18 cellular contexts compared by ENCODE assay signal in the genomic region with DNA sequence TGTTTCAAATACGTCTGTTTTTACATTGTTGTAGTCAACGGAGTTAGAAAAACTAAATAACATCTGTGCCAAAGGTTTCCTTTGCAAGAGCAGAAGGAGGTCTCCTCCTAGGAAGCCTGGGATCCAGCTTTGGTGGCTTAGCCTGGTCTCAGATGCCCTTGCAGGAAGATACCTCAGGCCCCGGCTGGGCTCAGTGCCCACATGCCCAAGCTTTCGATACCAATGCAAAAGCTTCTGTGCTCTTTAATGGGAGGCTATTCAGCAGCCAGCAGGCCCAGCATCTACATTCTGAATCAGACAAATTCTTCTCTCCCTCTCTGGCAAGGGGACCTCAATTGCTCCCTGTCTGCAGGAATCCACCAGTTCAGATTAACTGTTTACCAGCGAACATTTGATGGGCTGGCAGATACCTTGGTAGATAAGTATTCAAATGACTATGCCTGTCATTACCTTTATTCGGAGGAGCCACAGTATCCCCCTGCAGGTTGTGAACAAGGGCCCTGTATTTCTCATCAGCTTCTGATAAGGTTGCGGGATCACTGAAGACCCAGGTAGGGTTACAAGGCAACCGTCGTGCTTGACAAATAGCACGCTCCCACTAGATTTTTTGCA.
A peak's percentile ranks its signal among the peaks of the same experiment; 100 is the strongest.
DNase-seq lines count a peak whose midpoint lies in the region; TF ChIP-seq lines count a peak whose summit lies in the region.
"Had no signal": no experiment of that assay in that cellular context is flagged by ENCODE, and none has a peak within 500 bp of the region (broad histone marks: within the 10 kb centered on the region; RNA-seq: fewer than 3 reads in every experiment).

No MANE protein-coding gene starts in this region.

- no peaks in the 10 kb centered on the region for H3K36me3 Mint-ChIP-seq in endodermal cell (ENCODE audit: low read depth)
- H3K36me3 Mint-ChIP-seq: CD4-positive, CD25-positive, alpha-beta regulatory T cell; CD8-positive, alpha-beta memory T cell had no signal

- no peaks in the 10 kb centered on the region for H3K27me3 Mint-ChIP-seq in endodermal cell (ENCODE audit: insufficient read depth)

- no peaks in the 10 kb centered on the region for H3K79me1 ChIP-seq in trophoblast cell (ENCODE audit: low read length)

- no peak overlapping the region for H3K4me3 Mint-ChIP-seq in endodermal cell
- H3K4me3 Mint-ChIP-seq: CD4-positive, CD25-positive, alpha-beta regulatory T cell; CD8-positive, alpha-beta memory T cell; HFFc6 had no signal

- H4K12ac ChIP-seq in trophoblast cell (ENCODE audit: low read depth, low read length), result no peak overlapping the region

- peak overlapping the region; percentile 11 for H3K27ac Mint-ChIP-seq in endodermal cell
- H3K27ac Mint-ChIP-seq: CD4-positive, CD25-positive, alpha-beta regulatory T cell; CD8-positive, alpha-beta memory T cell; HFFc6 had no signal

- TF ChIP-seq CTCF in endodermal cell (conservative IDR thresholded peaks at IDR 0.05) (peak; percentile 54), GM13977 (IDR thresholded peaks at IDR 0.05; ENCODE audit: extremely low read depth, insufficient read depth, missing control alignments) (no peak)

- H3K9ac ChIP-seq in SK-N-MC (ENCODE audit: insufficient read length) (no peak overlapping the region), endodermal cell (ENCODE audit: extremely low read depth, low read length, poor library complexity, severe bottlenecking) (no peak overlapping the region), trophoblast cell (ENCODE audit: low read length) (no peak overlapping the region)
- H3K9ac ChIP-seq: GM23248 had no signal

- no peak overlapping the region for H3K14ac ChIP-seq in trophoblast cell (ENCODE audit: low read length)

- H3K27me3 ChIP-seq in endodermal cell (ENCODE audit: control insufficient read depth, insufficient read depth, low read length, poor library complexity, severe bottlenecking) (no peaks in the 10 kb centered on the region), trophoblast cell (ENCODE audit: insufficient read depth, low read length) (no peaks in the 10 kb centered on the region)

- DNase-seq in NCI-H526 (lab: John Stamatoyannopoulos, UW) (peak; percentile 81 to 86), SK-N-MC (ENCODE audit: low read depth, low spot score) (no peak), endodermal cell (peak; percentile 72), trophoblast cell (peak; percentile 24 to 50), GM13977 (ENCODE audit: low spot score) (no peak), inferior parietal cortex (ENCODE audit: extremely low spot score) (no peak)
- no peak for DNase-seq in activated naive CD4-positive, alpha-beta T cell (lab: John Stamatoyannopoulos, UW)
- no peak for DNase-seq in stimulated activated CD4-positive, alpha-beta T cell treated with anti-CD3 and anti-CD28 coated beads, Interleukin-2, amount 100 ng/mL, for 24 hours
- DNase-seq: ACHN; BE2C; CD4-positive, CD25-positive, alpha-beta regulatory T cell; CD8-positive, alpha-beta memory T cell; COR-L47; DMS 273 treated with DMSO at 0.1 percent for 48 hours; GM23248; H7; HFFc6; KG1 had no signal

- H3K27ac ChIP-seq in SK-N-MC (0 out of 2 replicates have a peak overlapping the region, but pooled peaks have one; percentile 13), endodermal cell (ENCODE audit: low read depth, low read length) (no peak overlapping the region), trophoblast cell (ENCODE audit: low read depth, low read length) (no peak overlapping the region)
- H3K27ac ChIP-seq: GM23248 had no signal

- H2BK120ac ChIP-seq in trophoblast cell (ENCODE audit: insufficient read depth, low read length, poor library complexity), result no peak overlapping the region

- no peaks in the 10 kb centered on the region for H3K79me2 ChIP-seq in trophoblast cell (ENCODE audit: control insufficient read depth, insufficient read depth, low read length, poor library complexity)

- no peaks in the 10 kb centered on the region for H3K9me3 Mint-ChIP-seq in endodermal cell
- H3K9me3 Mint-ChIP-seq: CD4-positive, CD25-positive, alpha-beta regulatory T cell; CD8-positive, alpha-beta memory T cell; HFFc6 had no signal

- H3K4me2 ChIP-seq in trophoblast cell (ENCODE audit: low read length), result no peak overlapping the region

- H3K9me3 ChIP-seq in SK-N-MC (ENCODE audit: low read depth, low read length) (no peaks in the 10 kb centered on the region), endodermal cell (ENCODE audit: control insufficient read depth, low read length) (peaks cover under 1% of the 10 kb centered on the region), trophoblast cell (ENCODE audit: insufficient read depth, low read depth, low read length) (no peaks in the 10 kb centered on the region)
- H3K9me3 ChIP-seq: BE2C had no signal

- H2AFZ ChIP-seq in trophoblast cell (ENCODE audit: insufficient read depth, low read length, poor library complexity), result no peak overlapping the region
- H2AFZ ChIP-seq: GM23248 had no signal

- H4K91ac ChIP-seq in trophoblast cell (ENCODE audit: low read depth, low read length), result no peak overlapping the region

- H2AK5ac ChIP-seq in trophoblast cell (ENCODE audit: low read length), result no peak overlapping the region

- H3K36me3 ChIP-seq in SK-N-MC (ENCODE audit: insufficient read depth, low read length), result no peaks in the 10 kb centered on the region
- no peaks in the 10 kb centered on the region for H3K36me3 ChIP-seq in endodermal cell (ENCODE audit: control insufficient read depth, insufficient read depth, low read length)
- no peaks in the 10 kb centered on the region for H3K36me3 ChIP-seq in trophoblast cell (ENCODE audit: control insufficient read depth in 1 of 2, insufficient read depth in 2 of 2, low read length in 2 of 2)
- H3K36me3 ChIP-seq: BE2C had no signal

- H3K23ac ChIP-seq in trophoblast cell (ENCODE audit: low read length), result no peak overlapping the region

- in situ Hi-C loops in GM13977 (cut with MboI; ENCODE audit: low pct_unique_long_range_greater_than_20kb, low sequenced_read_pairs, unreplicated experiment), result loop anchor here (5.0 to 25.0 kb wide), 2 partner anchors 406 to 541 kb away; no protein-coding TSS in a partner anchor

- H3K18ac ChIP-seq in trophoblast cell (ENCODE audit: low read length), result no peak overlapping the region

- H3K4me1 ChIP-seq in endodermal cell (ENCODE audit: control insufficient read depth, insufficient read depth, low read length) (peaks cover 28% of the 10 kb centered on the region), trophoblast cell (ENCODE audit: control insufficient read depth in 1 of 2, insufficient read depth in 2 of 2, low read length in 2 of 2) (no peaks in the 10 kb centered on the region)
- H3K4me1 ChIP-seq: BE2C had no signal

- H3K4me1 Mint-ChIP-seq in endodermal cell, result peaks cover 55% of the 10 kb centered on the region
- H3K4me1 Mint-ChIP-seq: CD8-positive, alpha-beta memory T cell had no signal

- H2BK12ac ChIP-seq in trophoblast cell (ENCODE audit: low read length), result no peak overlapping the region

- H3K4me3 ChIP-seq in SK-N-MC (no peak overlapping the region), endodermal cell (ENCODE audit: low read length) (no peak overlapping the region), trophoblast cell (ENCODE audit: low read depth, low read length) (no peak overlapping the region)
- H3K4me3 ChIP-seq: GM23248 had no signal

- no peak overlapping the region for H4K8ac ChIP-seq in trophoblast cell (ENCODE audit: low read depth, low read length)

- WGBS in endodermal cell (ENCODE audit: insufficient coverage in 1 of 2, insufficient read length in 1 of 2), 2 experiments, result 47 to 73% methylated on average over 8 to 10 of the region's 10 CpGs
- WGBS in trophoblast cell (ENCODE audit: extremely low coverage, insufficient coverage, insufficient read length), result no CpG with 5 or more reads among the region's 10 CpGs

- no peak overlapping the region for H3K4ac ChIP-seq in trophoblast cell (ENCODE audit: low read depth, low read length)

- H2BK5ac ChIP-seq in trophoblast cell (ENCODE audit: low read depth, low read length, poor library complexity), result no peak overlapping the region

Comparison
In these comparisons a context has a peak if more than half of its experiments do, and no peak if none do; other contexts are left out.
1. DNase-seq: peak in NCI-H526 (2 of 2), endodermal cell (single experiment) and trophoblast cell (2 of 2); none in SK-N-MC (single experiment), activated naive CD4-positive, alpha-beta T cell (0 of 4), stimulated activated CD4-positive, alpha-beta T cell treated with anti-CD3 and anti-CD28 coated beads, Interleukin-2, amount 100 ng/mL, for 24 hours (0 of 2), GM13977 (single experiment) and inferior parietal cortex (single experiment).